ENCODE assay signal across 34 cellular contexts in genomic region chr7:70298780-70299446, GRCh38.
DNase-seq lines count a peak whose midpoint lies in the region; ATAC-seq, FAIRE-seq and TF ChIP-seq lines count a peak whose summit lies in the region.
"Had no signal": no experiment of that assay in that cellular context is flagged by ENCODE, and none has a peak within 500 bp of the region (broad histone marks: within the 10 kb centered on the region; RNA-seq: fewer than 3 reads in every experiment).

No MANE protein-coding gene starts in this region.

- no peak overlapping the region for H3K9ac ChIP-seq in mammary epithelial cell (ENCODE audit: insufficient read depth, low read length)
- H3K9ac ChIP-seq in K562 (ENCODE audit: insufficient read depth in 1 of 2, low read depth in 2 of 2, low read length in 2 of 2), result no peak overlapping the region

- no peak overlapping the region for H3K27ac ChIP-seq in mammary epithelial cell (ENCODE audit: insufficient read depth, low read depth, low read length)
- H3K27ac ChIP-seq in K562 (ENCODE audit: extremely low read depth, low read depth, low read length), result no peak overlapping the region
- H3K27ac ChIP-seq: esophagus squamous epithelium, heart left ventricle, lower lobe of right lung, stomach, tibial artery, vagina had no signal

- H3K36me3 Mint-ChIP-seq in MCF 10A (ENCODE audit: insufficient read depth, unreplicated experiment), result peaks cover 6% of the 10 kb centered on the region
- H3K36me3 Mint-ChIP-seq: CD8-positive, alpha-beta memory T cell; naive thymus-derived CD8-positive, alpha-beta T cell had no signal

- H3K27ac Mint-ChIP-seq in MCF 10A (ENCODE audit: low read depth, unreplicated experiment), result no peak overlapping the region
- H3K27ac Mint-ChIP-seq: activated T-cell treated with anti-CD3 and anti-CD28 coated beads, Interleukin-2, amount 50 U/mL, for 72 hours; endodermal cell; GM23338; naive thymus-derived CD8-positive, alpha-beta T cell; progenitor cell of endocrine pancreas; T-helper 17 cell had no signal

- H3K4me3 ChIP-seq in mammary epithelial cell (replicated peaks in 1 of 3; ENCODE audit: insufficient read depth in 1 of 3, low read depth in 2 of 3, low read length in 3 of 3) (no peak overlapping the region), K562 (no peak overlapping the region)
- H3K4me3 ChIP-seq: esophagus squamous epithelium, GM23338, heart left ventricle, lower lobe of right lung, stomach, tibial artery, vagina had no signal

- H3K27me3 ChIP-seq in mammary epithelial cell (ENCODE audit: insufficient read depth, low read length), result peaks cover under 1% of the 10 kb centered on the region
- H3K27me3 ChIP-seq in K562 (ENCODE audit: control insufficient read depth in 2 of 2, insufficient read depth in 2 of 2, low read length in 2 of 2), result no peaks in the 10 kb centered on the region
- H3K27me3 ChIP-seq: esophagus squamous epithelium, heart left ventricle, stomach, tibial artery, vagina had no signal

- H3K4me1 Mint-ChIP-seq in MCF 10A (ENCODE audit: insufficient read depth, unreplicated experiment), result no peaks in the 10 kb centered on the region
- H3K4me1 Mint-ChIP-seq: endodermal cell, GM23338 had no signal

- H3K4me3 Mint-ChIP-seq in MCF 10A (ENCODE audit: unreplicated experiment), result no peak overlapping the region
- H3K4me3 Mint-ChIP-seq: activated T-cell treated with anti-CD3 and anti-CD28 coated beads, Interleukin-2, amount 50 U/mL, for 72 hours; CD8-positive, alpha-beta memory T cell; central memory CD8-positive, alpha-beta T cell; endodermal cell; GM23338; naive thymus-derived CD8-positive, alpha-beta T cell; T-helper 17 cell had no signal

- H3K9me3 Mint-ChIP-seq in MCF 10A (ENCODE audit: unreplicated experiment), result peaks cover 28% of the 10 kb centered on the region
- H3K9me3 Mint-ChIP-seq: central memory CD8-positive, alpha-beta T cell; endodermal cell; GM23338; naive thymus-derived CD8-positive, alpha-beta T cell had no signal

- POLR2A ChIA-PET in MCF 10A (lab: Yijun Ruan, JAX), result no interaction called here
- POLR2A ChIA-PET in K562 (lab: Yijun Ruan, JAX), result no interaction called here

- H3K9me3 ChIP-seq in mammary epithelial cell (replicated peaks; ENCODE audit: insufficient read depth, low read length) (no peaks in the 10 kb centered on the region), K562 (replicated peaks; ENCODE audit: control insufficient read depth, insufficient read depth, low read depth, low read length) (no peaks in the 10 kb centered on the region)
- H3K9me3 ChIP-seq: esophagus squamous epithelium, lower lobe of right lung, stomach, tibial artery, vagina had no signal

- in situ Hi-C loops in mammary epithelial cell (cut with MboI; ENCODE audit: low sequenced_read_pairs in 2 of 2) (no loop called here), K562 (cut with MboI) (no loop called here)

- BruUV-seq in mammary epithelial cell (replicated peaks; lab: Mats Ljungman, UMichigan) (no TSS peak), MCF 10A (replicated peaks; lab: Mats Ljungman, UMichigan) (no TSS peak), K562 (replicated peaks; lab: Mats Ljungman, UMichigan) (no TSS peak)

- ATAC-seq in K562 (no peak), GM19324 (IDR thresholded peaks at IDR 0.05; ENCODE audit: low FRiP score, unreplicated experiment) (no peak), HG03521 (IDR thresholded peaks at IDR 0.05; ENCODE audit: unreplicated experiment) (no peak)
- ATAC-seq: activated CD4-positive, CD25-positive, alpha-beta regulatory T cell treated with anti-CD3 and anti-CD28 coated beads, Interleukin-2, amount 50 U/mL, for 24 hours; activated T-cell treated with anti-CD3 and anti-CD28 coated beads, Interleukin-2, amount 50 U/mL, for 72 hours; GM23338; heart left ventricle; lower lobe of right lung; naive thymus-derived CD8-positive, alpha-beta T cell; sciatic nerve; T-helper 17 cell had no signal

- TF ChIP-seq RAD21 in K562 (CRISPR knock-in tag; conservative IDR thresholded peaks at IDR 0.05 in 1 of 2, IDR thresholded peaks at IDR 0.05 in 1 of 2), result no peak

- dilution Hi-C loops in mammary epithelial cell (cut with HindIII; ENCODE audit: low sequenced_read_pairs), result no loop called here

- no peaks in the 10 kb centered on the region for H3K27me3 Mint-ChIP-seq in MCF 10A (ENCODE audit: insufficient read depth, unreplicated experiment)
- H3K27me3 Mint-ChIP-seq: central memory CD8-positive, alpha-beta T cell; progenitor cell of endocrine pancreas; T-helper 17 cell had no signal

- TF ChIP-seq CTCF in mammary epithelial cell (conservative IDR thresholded peaks at IDR 0.05 in 1 of 2, IDR thresholded peaks at IDR 0.05 in 1 of 2; ENCODE audit: extremely low read depth in 1 of 2, insufficient read depth in 1 of 2, low read depth in 1 of 2, low read length in 2 of 2) (no peak), MCF 10A (IDR thresholded peaks at IDR 0.05; ENCODE audit: unreplicated experiment) (no peak), K562 (IDR thresholded peaks at IDR 0.05 in 2 of 3, conservative IDR thresholded peaks at IDR 0.05 in 1 of 3; ENCODE audit: insufficient read depth in 2 of 3, low read depth in 1 of 3, low read length in 3 of 3) (no peak)

- H3K4me2 ChIP-seq in mammary epithelial cell (ENCODE audit: insufficient read depth, low read depth, low read length) (no peak overlapping the region), K562 (ENCODE audit: insufficient read depth, low read length) (no peak overlapping the region)
- H3K4me2 ChIP-seq: GM23338 had no signal

- H3K36me3 ChIP-seq in mammary epithelial cell (ENCODE audit: insufficient read depth, low read length), result no peaks in the 10 kb centered on the region
- no peaks in the 10 kb centered on the region for H3K36me3 ChIP-seq in K562 (ENCODE audit: control insufficient read depth, insufficient read depth, low read length)
- H3K36me3 ChIP-seq: esophagus squamous epithelium, heart left ventricle, lower lobe of right lung, stomach, tibial artery, vagina had no signal

- peak; percentile 12 for DNase-seq in mammary epithelial cell
- no peak for DNase-seq in MCF 10A (ENCODE audit: unreplicated experiment)
- DNase-seq in NCI-H69 (lab: John Stamatoyannopoulos, UW), result peak; percentile 86
- DNase-seq in K562 (ENCODE audit: extremely low read depth in 1 of 4, low spot score in 3 of 4), result no peak
- DNase-seq in SIG-M5 (lab: John Stamatoyannopoulos, UW), result no peak
- no peak for DNase-seq in retina
- DNase-seq: activated CD4-positive, alpha-beta T cell treated with anti-CD3 and anti-CD28 coated beads, Interleukin-2, amount 50 U/mL, for 4 hours; activated T-cell treated with anti-CD3 and anti-CD28 coated beads, Interleukin-2, amount 50 U/mL, for 72 hours; CD8-positive, alpha-beta memory T cell; DMS153; endodermal cell; esophagus squamous epithelium; foreskin melanocyte; heart left ventricle; lower lobe of right lung; naive thymus-derived CD8-positive, alpha-beta T cell; NCI-H1436 treated with DMSO at 0.1 percent for 48 hours; NCI-H2107; NCI-H345; NCI-H748 treated with DMSO at 0.1 percent for 48 hours; nucleus accumbens; stimulated activated CD4-positive, alpha-beta T cell treated with anti-CD3 and anti-CD28 coated beads, Interleukin-2, amount 100 ng/mL, for 48 hours; stomach; T-helper 17 cell; tibial artery had no signal

- TF ChIP-seq POLR2A in K562 (conservative IDR thresholded peaks at IDR 0.05), result no peak

- H3K9me1 ChIP-seq in K562 (ENCODE audit: control insufficient read depth, insufficient read depth, low read length), result no peaks in the 10 kb centered on the region

- H2AFZ ChIP-seq in mammary epithelial cell (ENCODE audit: low read depth, low read length), result no peak overlapping the region
- no peak overlapping the region for H2AFZ ChIP-seq in K562 (ENCODE audit: low read depth, low read length)
- H2AFZ ChIP-seq: GM23338 had no signal

- no peaks in the 10 kb centered on the region for H4K20me1 ChIP-seq in mammary epithelial cell (ENCODE audit: insufficient read depth, low read length)
- H4K20me1 ChIP-seq in K562 (replicated peaks; ENCODE audit: control insufficient read depth, insufficient read depth, low read length), result no peaks in the 10 kb centered on the region

- peaks cover 3% of the 10 kb centered on the region for H3K4me1 ChIP-seq in mammary epithelial cell (ENCODE audit: insufficient read depth, low read length)
- no peaks in the 10 kb centered on the region for H3K4me1 ChIP-seq in K562 (replicated peaks in 1 of 2; ENCODE audit: control insufficient read depth in 2 of 2, insufficient read depth in 2 of 2, low read length in 2 of 2)
- H3K4me1 ChIP-seq: esophagus squamous epithelium, heart left ventricle, lower lobe of right lung, stomach, tibial artery, vagina had no signal

- no peak for TF ChIP-seq EP300 in K562 (IDR thresholded peaks at IDR 0.05; ENCODE audit: low read length)

- intact Hi-C loops in mammary epithelial cell (cut with micrococcal nuclease), result no loop called here
- intact Hi-C loops in MCF 10A (cut with micrococcal nuclease), result no loop called here
- intact Hi-C loops in K562 (cut with micrococcal nuclease), result no loop called here

- no peak for FAIRE-seq in K562 (lab: Jason Lieb, UNC)
- FAIRE-seq: astrocyte had no signal

- 26% methylated on average over 5 of the region's 5 CpGs for WGBS in mammary epithelial cell (ENCODE audit: low coverage, missing lambda C conversion rate)
- 0% methylated on average over 5 of the region's 5 CpGs for WGBS in K562 (ENCODE audit: insufficient coverage, low coverage, missing lambda C conversion rate)

- no peaks in the 10 kb centered on the region for H3K79me2 ChIP-seq in mammary epithelial cell (ENCODE audit: insufficient read depth, low read length)
- no peaks in the 10 kb centered on the region for H3K79me2 ChIP-seq in K562 (ENCODE audit: control insufficient read depth, insufficient read depth, low read length)

- CTCF ChIA-PET in mammary epithelial cell (lab: Charles Lee; ENCODE audit: low non-redundant PET) (interaction anchor here (0.6 kb wide), 1 partner anchor 257 kb away, joined by 3 read pairs; no protein-coding TSS in a partner anchor), MCF 10A (lab: Yijun Ruan, JAX) (interaction anchor here (0.7 kb wide), 1 partner anchor 28 kb away, joined by 3 read pairs; no protein-coding TSS in a partner anchor), K562 (lab: Yijun Ruan, JAX; ENCODE audit: low intra/inter-chr PET ratio) (no interaction called here)

TF ChIP-seq in K562, 482 proteins besides CTCF, POLR2A, EP300 and RAD21:
- TF ChIP-seq ELF1 (tag; IDR thresholded peaks at IDR 0.05), result no peak
- TF ChIP-seq, protein P1, sequence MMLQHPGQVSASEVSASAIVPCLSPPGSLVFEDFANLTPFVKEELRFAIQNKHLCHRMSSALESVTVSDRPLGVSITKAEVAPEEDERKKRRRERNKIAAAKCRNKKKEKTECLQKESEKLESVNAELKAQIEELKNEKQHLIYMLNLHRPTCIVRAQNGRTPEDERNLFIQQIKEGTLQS (IDR thresholded peaks at IDR 0.05), result 0 out of 2 replicates have a peak, but pooled peaks have one; percentile 8
- TF ChIP-seq, protein P1 (CRISPR knock-in tag; conservative IDR thresholded peaks at IDR 0.05), result no peak
TF ChIP-seq in K562: peak in this region for 1.

Comparison
In these comparisons a context has a peak if more than half of its experiments do, and no peak if none do; other contexts are left out.
1. DNase-seq: peak in mammary epithelial cell (single experiment) and NCI-H69 (single experiment); none in MCF 10A (single experiment), K562 (0 of 4), SIG-M5 (single experiment) and retina (single experiment).